ENCODE assay signal across 8 cellular contexts in genomic region chr9:91033802-91034201, GRCh38.
DNase-seq lines count a peak whose midpoint lies in the region; ATAC-seq and TF ChIP-seq lines count a peak whose summit lies in the region.

No MANE protein-coding gene starts in this region.

- no peak overlapping the region for H3K4me2 ChIP-seq in SU-DHL-6 (ENCODE audit: low read depth, low read length, poor library complexity, severe bottlenecking)

- TF ChIP-seq CTCF in GM13976 (IDR thresholded peaks at IDR 0.05; ENCODE audit: borderline replicate concordance, control extremely low read depth, extremely low read depth, insufficient read depth, missing control alignments) (peak; percentile 55), SU-DHL-6 (IDR thresholded peaks at IDR 0.05; ENCODE audit: insufficient read depth, low read length, poor library complexity, severe bottlenecking) (peak; percentile 82), adrenal gland (IDR thresholded peaks at IDR 0.05) (peak in 4 of 6 experiments; percentile 14 to 37 (median 24))

- no peak overlapping the region for H3K4me3 Mint-ChIP-seq in naive thymus-derived CD4-positive, alpha-beta T cell

- WGBS in adrenal gland, 4 donors: 93 to 100% (median 94%) methylated on average over 2 to 3 of the region's 3 CpGs

- H3K9me3 Mint-ChIP-seq in naive thymus-derived CD4-positive, alpha-beta T cell: peaks cover 0 to 1% (median 0%) of the 10 kb centered on the region in 11 donors

- H3K27ac ChIP-seq in SU-DHL-6 (ENCODE audit: low read depth, low read length) (no peak overlapping the region), adrenal gland (no peak overlapping the region)
- H3K27ac ChIP-seq in naive thymus-derived CD4-positive, alpha-beta T cell (ENCODE audit: low read depth, low read length): no peak overlapping the region

- TF ChIP-seq POLR2A in adrenal gland (IDR thresholded peaks at IDR 0.05): no peak

- DNase-seq in GM13976 (ENCODE audit: low spot score) (peak; percentile 55), adrenal gland (peak in 1 of 7 donors; percentile 14), AG20443 (ENCODE audit: low spot score) (no peak), SHP77 (lab: John Stamatoyannopoulos, UW) (no peak)
- peak in 8 of 9 donors; percentile 26 to 69 (median 38) for DNase-seq in naive thymus-derived CD4-positive, alpha-beta T cell

- H3K9me2 ChIP-seq in SU-DHL-6 (replicated peaks; ENCODE audit: insufficient read depth, low read length): no peaks in the 10 kb centered on the region

- no peak overlapping the region for H3K27ac Mint-ChIP-seq in naive thymus-derived CD4-positive, alpha-beta T cell

- H4K20me1 ChIP-seq in SU-DHL-6 (ENCODE audit: low read depth, low read length): no peaks in the 10 kb centered on the region

- H3F3A ChIP-seq in SU-DHL-6 (ENCODE audit: insufficient read depth): no peaks in the 10 kb centered on the region

- H3K36me3 ChIP-seq in SU-DHL-6 (ENCODE audit: low read length) (no peaks in the 10 kb centered on the region), adrenal gland (replicated peaks in 1 of 2) (no peaks in the 10 kb centered on the region)
- H3K36me3 ChIP-seq in naive thymus-derived CD4-positive, alpha-beta T cell (ENCODE audit: control insufficient read depth in 2 of 3, insufficient read depth in 3 of 3, low read length in 3 of 3): no peaks in the 10 kb centered on the region

- no peaks in the 10 kb centered on the region for H3K9me3 ChIP-seq in SU-DHL-6 (ENCODE audit: insufficient read depth, low read length)
- H3K9me3 ChIP-seq in adrenal gland (replicated peaks in 1 of 3): no peaks in the 10 kb centered on the region
- H3K9me3 ChIP-seq in naive thymus-derived CD4-positive, alpha-beta T cell (ENCODE audit: control insufficient read depth in 2 of 3, low read length in 3 of 3): no peaks in the 10 kb centered on the region

- CTCF ChIA-PET in naive thymus-derived CD4-positive, alpha-beta T cell (lab: Charles Lee): interaction anchor here (0.7 to 1.5 kb wide), 2 partner anchors 119 to 414 kb away, joined by 3 to 4 read pairs; no protein-coding TSS in a partner anchor

- in situ Hi-C loops in GM13976 (cut with MboI; ENCODE audit: low sequenced_read_pairs, unreplicated experiment): no loop called here

- peaks cover 4 to 28% (median 25%) of the 10 kb centered on the region in 5 donors for H3K27me3 Mint-ChIP-seq in naive thymus-derived CD4-positive, alpha-beta T cell

- H3K4me3 ChIP-seq in SU-DHL-6 (ENCODE audit: insufficient read depth, low read length, poor library complexity, severe bottlenecking): no peak overlapping the region
- no peak overlapping the region for H3K4me3 ChIP-seq in adrenal gland
- no peak overlapping the region for H3K4me3 ChIP-seq in naive thymus-derived CD4-positive, alpha-beta T cell (ENCODE audit: low read length)

- intact Hi-C loops in adrenal gland (cut with DNase I): loop anchor here in 1 of 2 donors (10.0 kb wide), 1 partner anchor 401 kb away; no protein-coding TSS in a partner anchor
- intact Hi-C loops in naive thymus-derived CD4-positive, alpha-beta T cell (cut with micrococcal nuclease): loop anchor here (1.0 to 10.0 kb wide), 5 partner anchors 71 to 681 kb away; no protein-coding TSS in a partner anchor

- H3K27me3 ChIP-seq in SU-DHL-6 (ENCODE audit: low read length): no peaks in the 10 kb centered on the region
- H3K27me3 ChIP-seq in adrenal gland: no peaks in the 10 kb centered on the region
- H3K27me3 ChIP-seq in naive thymus-derived CD4-positive, alpha-beta T cell (ENCODE audit: control insufficient read depth in 2 of 2, insufficient read depth in 2 of 2, low read length in 2 of 2): no peaks in the 10 kb centered on the region

- H3K36me3 Mint-ChIP-seq in naive thymus-derived CD4-positive, alpha-beta T cell: no peaks in the 10 kb centered on the region

- H3K9ac ChIP-seq in SU-DHL-6 (ENCODE audit: low read length): no peak overlapping the region

- peaks cover 7 to 39% (median 10%) of the 10 kb centered on the region in 7 donors for H3K4me1 Mint-ChIP-seq in naive thymus-derived CD4-positive, alpha-beta T cell

- ATAC-seq in naive thymus-derived CD4-positive, alpha-beta T cell: peak; percentile 50
- ATAC-seq in HG03097 (IDR thresholded peaks at IDR 0.05; ENCODE audit: low FRiP score, unreplicated experiment): no peak
- no peak for ATAC-seq in HG02623 (IDR thresholded peaks at IDR 0.05; ENCODE audit: unreplicated experiment)

- POLR2A ChIA-PET in naive thymus-derived CD4-positive, alpha-beta T cell (lab: Charles Lee): no interaction called here

- H2AFZ ChIP-seq in SU-DHL-6 (ENCODE audit: low read depth, low read length, severe bottlenecking): no peak overlapping the region

- no peaks in the 10 kb centered on the region for H3K79me2 ChIP-seq in SU-DHL-6 (ENCODE audit: insufficient read depth, low read length)

- peaks cover 7 to 17% of the 10 kb centered on the region in 2 donors for H3K4me1 ChIP-seq in adrenal gland (replicated peaks in 1 of 2)
- peaks cover 8 to 11% of the 10 kb centered on the region in 2 donors for H3K4me1 ChIP-seq in naive thymus-derived CD4-positive, alpha-beta T cell (ENCODE audit: control insufficient read depth in 2 of 2, insufficient read depth in 2 of 2, low read length in 2 of 2)

Comparison
In these comparisons a context has a peak if more than half of its experiments do, and no peak if none do; other contexts are left out.
1. DNase-seq: peak in GM13976 (single experiment) and naive thymus-derived CD4-positive, alpha-beta T cell (8 of 9); none in AG20443 (single experiment) and SHP77 (0 of 2).
2. CTCF ChIP-seq: peak in every context shown above with its lines; median percentile 82 in SU-DHL-6; 55 in GM13976; 24 in adrenal gland.